Comparison of ENCODE assay signal across 39 cellular contexts in genomic region chr21:30881480-30881879, GRCh38. TPM values are rescaled to one million over a fixed set of nuclear protein-coding genes. Genes with fewer than 3 reads are reported as not detected.
"Had no signal": no experiment of that assay in that cellular context is flagged by ENCODE, and none has a peak within 500 bp of the region (broad histone marks: within the 10 kb centered on the region; RNA-seq: fewer than 3 reads in every experiment).

Gene KRTAP11-1 (minus strand): TSS chr21:30881580. CDS start chr21:30881524, 56 bp downstream.

- H3K36me3 Mint-ChIP-seq: activated CD4-positive, alpha-beta memory T cell treated with anti-CD3 and anti-CD28 coated beads for 36 hours; activated naive CD4-positive, alpha-beta T cell treated with anti-CD3 and anti-CD28 coated beads, Interleukin-2, amount 50 U/mL, for 72 hours; activated naive CD8-positive, alpha-beta T cell treated with anti-CD3 and anti-CD28 coated beads for 36 hours; brain had no signal

- H3K27me3 ChIP-seq: adrenal gland, ascending aorta, cardiac muscle cell had no signal

- ATAC-seq: activated CD8-positive, alpha-beta T cell treated with anti-CD3 and anti-CD28 coated beads for 36 hours; activated naive CD4-positive, alpha-beta T cell treated with anti-CD3 and anti-CD28 coated beads, Interleukin-2, amount 50 U/mL, for 72 hours; activated T-cell treated with anti-CD3 and anti-CD28 coated beads, Interleukin-2, amount 50 U/mL, for 4 hours; activated T-cell treated with anti-CD3 and anti-CD28 coated beads, Interleukin-2, amount 50 U/mL, for 72 hours; activated T-helper 17 cell treated with anti-CD3 and anti-CD28 coated beads, Interleukin-2, amount 50 U/mL, for 72 hours had no signal

- H3K4me1 Mint-ChIP-seq: activated B cell treated with CpG ODN at 0.5 μM for 24 hours; activated CD4-positive, alpha-beta T cell treated with anti-CD3 and anti-CD28 coated beads, Interleukin-2, amount 10 ng/mL, durations not matched to agents 24 days and 14 days; activated naive CD8-positive, alpha-beta T cell treated with anti-CD3 and anti-CD28 coated beads for 36 hours; activated T-helper 17 cell treated with anti-CD3 and anti-CD28 coated beads, Interleukin-2, amount 50 U/mL, for 72 hours; central memory CD8-positive, alpha-beta T cell had no signal

- H3K27ac ChIP-seq: adrenal gland, ascending aorta, cardiac muscle cell, VCaP had no signal

- H3K4me3 Mint-ChIP-seq: activated B cell treated with CpG ODN at 0.5 μM for 24 hours; activated CD4-positive, alpha-beta memory T cell treated with anti-CD3 and anti-CD28 coated beads for 36 hours; activated CD4-positive, alpha-beta T cell treated with anti-CD3 and anti-CD28 coated beads, Interleukin-2, amount 10 ng/mL, durations not matched to agents 24 days and 14 days; activated CD8-positive, alpha-beta T cell treated with anti-CD3 and anti-CD28 coated beads for 36 hours; activated naive CD4-positive, alpha-beta T cell treated with anti-CD3 and anti-CD28 coated beads for 36 hours; activated naive CD8-positive, alpha-beta T cell treated with anti-CD3 and anti-CD28 coated beads for 36 hours; activated T-cell treated with anti-CD3 and anti-CD28 coated beads, Interleukin-2, amount 50 U/mL, for 4 hours; activated T-cell treated with anti-CD3 and anti-CD28 coated beads, Interleukin-2, amount 50 U/mL, for 72 hours; activated T-helper 1 cell treated with anti-CD3 and anti-CD28 coated beads, Interleukin-12 subunit alpha, Interleukin-12 subunit beta, Interleukin-2, Interleukin-4 antibody, amounts not matched to agents 30 ng/mL and 10 ng/mL and 1 ng/mL, durations not matched to agents 14 hours and 24 hours and 36 hours; activated T-helper 17 cell treated with anti-CD3 and anti-CD28 coated beads, Interleukin-2, amount 50 U/mL, for 72 hours; brain; central memory CD8-positive, alpha-beta T cell; T-helper 1 cell treated with Interleukin-12 subunit alpha and Interleukin-12 subunit beta and Interleukin-4 antibody, amounts not matched to agents 30 μg/mL and 1 μg/mL, for 36 hours; T-helper 2 cell treated with Interferon-gamma antibody and Interleukin-4, amounts not matched to agents 5 μg/mL and 100 μg/mL, for 36 hours had no signal

- DNase-seq: activated B cell treated with CpG ODN at 0.5 μM for 24 hours; activated CD4-positive, alpha-beta memory T cell treated with anti-CD3 and anti-CD28 coated beads for 36 hours; activated CD4-positive, alpha-beta T cell treated with anti-CD3 and anti-CD28 coated beads for 4 hours; activated CD4-positive, alpha-beta T cell treated with anti-CD3 and anti-CD28 coated beads, Interleukin-2, amount 10 ng/mL, durations not matched to agents 24 days and 14 days; activated CD4-positive, alpha-beta T cell treated with anti-CD3 and anti-CD28 coated beads, Interleukin-2, amount 50 U/mL, for 1 hour; activated CD4-positive, alpha-beta T cell treated with anti-CD3 and anti-CD28 coated beads, Interleukin-2, amount 50 U/mL, for 4 hours; activated CD4-positive, CD25-positive, alpha-beta regulatory T cell treated with anti-CD3 and anti-CD28 coated beads, Interleukin-2, amount 50 U/mL, for 72 hours; activated CD8-positive, alpha-beta memory T cell treated with anti-CD3 and anti-CD28 coated beads, Interleukin-2, amount 50 U/mL, for 4 hours; activated CD8-positive, alpha-beta T cell treated with anti-CD3 and anti-CD28 coated beads for 36 hours; activated effector memory CD4-positive, alpha-beta T cell treated with anti-CD3 and anti-CD28 coated beads, Interleukin-2, amount 50 U/mL, for 16 hours; activated gamma-delta T cell treated with Interleukin-2 at 50 U/mL for 16 hours; activated naive CD4-positive, alpha-beta T cell; activated naive CD4-positive, alpha-beta T cell treated with anti-CD3 and anti-CD28 coated beads for 36 hours; activated naive CD4-positive, alpha-beta T cell treated with anti-CD3 and anti-CD28 coated beads, Interleukin-2, amount 50 U/mL, for 16 hours; activated naive CD8-positive, alpha-beta T cell treated with anti-CD3 and anti-CD28 coated beads for 36 hours; activated T-cell treated with anti-CD3 and anti-CD28 coated beads for 4 hours; activated T-cell treated with anti-CD3 and anti-CD28 coated beads, Interleukin-2, amount 50 U/mL, for 1 hour; activated T-cell treated with anti-CD3 and anti-CD28 coated beads, Interleukin-2, amount 50 U/mL, for 4 hours; activated T-cell treated with anti-CD3 and anti-CD28 coated beads, Interleukin-2, amount 50 U/mL, for 72 hours; amniotic stem cell; caudate nucleus; cerebellar nuclear complex; T-helper 1 cell; T-helper 2 cell; T-helper 9 cell had no signal

- H3K9me3 Mint-ChIP-seq: activated CD4-positive, alpha-beta memory T cell treated with anti-CD3 and anti-CD28 coated beads for 36 hours; activated CD4-positive, alpha-beta T cell treated with anti-CD3 and anti-CD28 coated beads, Interleukin-2, amount 10 ng/mL, durations not matched to agents 24 days and 14 days; activated CD8-positive, alpha-beta T cell treated with anti-CD3 and anti-CD28 coated beads for 36 hours; activated naive CD4-positive, alpha-beta T cell treated with anti-CD3 and anti-CD28 coated beads, Interleukin-2, amount 50 U/mL, for 72 hours; activated T-cell treated with anti-CD3 and anti-CD28 coated beads, Interleukin-2, amount 50 U/mL, for 4 hours; activated T-cell treated with anti-CD3 and anti-CD28 coated beads, Interleukin-2, amount 50 U/mL, for 72 hours; activated T-helper 1 cell treated with anti-CD3 and anti-CD28 coated beads, Interleukin-12 subunit alpha, Interleukin-12 subunit beta, Interleukin-2, Interleukin-4 antibody, amounts not matched to agents 30 ng/mL and 10 ng/mL and 1 ng/mL, durations not matched to agents 14 hours and 24 hours and 36 hours; activated T-helper 17 cell treated with anti-CD3 and anti-CD28 coated beads, Interleukin-2, amount 50 U/mL, for 72 hours; brain; central memory CD8-positive, alpha-beta T cell; T-helper 1 cell treated with Interleukin-12 subunit alpha and Interleukin-12 subunit beta and Interleukin-4 antibody, amounts not matched to agents 30 μg/mL and 1 μg/mL, for 36 hours; T-helper 2 cell treated with Interferon-gamma antibody and Interleukin-4, amounts not matched to agents 5 μg/mL and 100 μg/mL, for 36 hours had no signal

- H3K36me3 ChIP-seq: adrenal gland, ascending aorta, cardiac muscle cell had no signal

- H3K4me3 ChIP-seq: adrenal gland, ascending aorta, cardiac muscle cell had no signal

- H3K27ac Mint-ChIP-seq: activated B cell treated with CpG ODN at 0.5 μM for 24 hours; activated CD4-positive, alpha-beta memory T cell treated with anti-CD3 and anti-CD28 coated beads for 36 hours; activated CD4-positive, alpha-beta T cell treated with anti-CD3 and anti-CD28 coated beads, Interleukin-2, amount 10 ng/mL, durations not matched to agents 24 days and 14 days; activated CD8-positive, alpha-beta T cell treated with anti-CD3 and anti-CD28 coated beads for 36 hours; activated naive CD4-positive, alpha-beta T cell treated with anti-CD3 and anti-CD28 coated beads for 36 hours; activated naive CD4-positive, alpha-beta T cell treated with anti-CD3 and anti-CD28 coated beads, Interleukin-2, amount 50 U/mL, for 72 hours; activated naive CD8-positive, alpha-beta T cell treated with anti-CD3 and anti-CD28 coated beads for 36 hours; activated T-cell treated with anti-CD3 and anti-CD28 coated beads, Interleukin-2, amount 50 U/mL, for 72 hours; activated T-helper 1 cell treated with anti-CD3 and anti-CD28 coated beads, Interleukin-12 subunit alpha, Interleukin-12 subunit beta, Interleukin-2, Interleukin-4 antibody, amounts not matched to agents 30 ng/mL and 10 ng/mL and 1 ng/mL, durations not matched to agents 14 hours and 24 hours and 36 hours; activated T-helper 17 cell treated with anti-CD3 and anti-CD28 coated beads, Interleukin-2, amount 50 U/mL, for 72 hours; brain; T-helper 1 cell treated with Interleukin-12 subunit alpha and Interleukin-12 subunit beta and Interleukin-4 antibody, amounts not matched to agents 30 μg/mL and 1 μg/mL, for 36 hours; T-helper 2 cell treated with Interferon-gamma antibody and Interleukin-4, amounts not matched to agents 5 μg/mL and 100 μg/mL, for 36 hours had no signal

- H3K9me3 ChIP-seq: adrenal gland, ascending aorta had no signal

- H3K4me1 ChIP-seq: adrenal gland, ascending aorta had no signal

- H3K27me3 Mint-ChIP-seq: activated B cell treated with CpG ODN at 0.5 μM for 24 hours, brain had no signal

RNA-seq across cellular contexts. Expression of gene KRTAP11-1, which starts in this region (rescaled TPM):
- total RNA-seq: activated B cell treated with CpG ODN at 0.5 μM for 24 hours; activated CD4-positive, alpha-beta memory T cell treated with anti-CD3 and anti-CD28 coated beads for 36 hours; activated CD4-positive, alpha-beta T cell treated with anti-CD3 and anti-CD28 coated beads, Interleukin-2, amount 10 ng/mL, durations not matched to agents 24 days and 14 days; activated CD8-positive, alpha-beta memory T cell treated with anti-CD3 and anti-CD28 coated beads for 36 hours; activated CD8-positive, alpha-beta T cell treated with anti-CD3 and anti-CD28 coated beads for 36 hours; activated naive CD4-positive, alpha-beta T cell treated with anti-CD3 and anti-CD28 coated beads for 36 hours; activated naive CD4-positive, alpha-beta T cell treated with anti-CD3 and anti-CD28 coated beads, Interleukin-2, amount 50 U/mL, for 72 hours; activated naive CD8-positive, alpha-beta T cell treated with anti-CD3 and anti-CD28 coated beads for 36 hours; activated T-cell treated with anti-CD3 and anti-CD28 coated beads, Interleukin-2, amount 50 U/mL, for 4 hours; activated T-cell treated with anti-CD3 and anti-CD28 coated beads, Interleukin-2, amount 50 U/mL, for 72 hours; activated T-helper 1 cell treated with anti-CD3 and anti-CD28 coated beads, Interleukin-12 subunit alpha, Interleukin-12 subunit beta, Interleukin-2, Interleukin-4 antibody, amounts not matched to agents 30 ng/mL and 10 ng/mL and 1 ng/mL, durations not matched to agents 14 hours and 24 hours and 36 hours; activated T-helper 17 cell treated with anti-CD3 and anti-CD28 coated beads, Interleukin-2, amount 50 U/mL, for 72 hours; adrenal gland; ascending aorta; bronchial epithelial cell; cardiac muscle cell; chondrocyte had no signal
- polyA plus RNA-seq: adrenal gland, cardiac muscle cell had no signal
